Comparison of ENCODE assay signal across 28 cellular contexts in genomic region chr15:78323693-78324092, GRCh38. TPM values are rescaled to one million over a fixed set of nuclear protein-coding genes. Genes with fewer than 3 reads are reported as not detected.
DNase-seq lines count a peak whose midpoint lies in the region; ATAC-seq, FAIRE-seq and TF ChIP-seq lines count a peak whose summit lies in the region.
"Had no signal": no experiment of that assay in that cellular context is flagged by ENCODE, and none has a peak within 500 bp of the region (broad histone marks: within the 10 kb centered on the region; RNA-seq: fewer than 3 reads in every experiment).

No MANE protein-coding gene starts in this region.

- no peak for FAIRE-seq in K562 (lab: Jason Lieb, UNC)
- FAIRE-seq: GM18507 had no signal

- H3K27ac Mint-ChIP-seq in endodermal cell: no peak overlapping the region
- H3K27ac Mint-ChIP-seq in mesothelial cell of epicardium: peak overlapping the region; percentile 63
- H3K27ac Mint-ChIP-seq in T-helper 17 cell: no peak overlapping the region
- H3K27ac Mint-ChIP-seq: HFFc6 had no signal

- H3K4me3 Mint-ChIP-seq in endodermal cell: no peak overlapping the region
- H3K4me3 Mint-ChIP-seq in mesothelial cell of epicardium: no peak overlapping the region
- H3K4me3 Mint-ChIP-seq in T-helper 17 cell: no peak overlapping the region
- H3K4me3 Mint-ChIP-seq: H9, HFFc6 had no signal

- DNase-seq in K562 (ENCODE audit: extremely low read depth in 1 of 4, low spot score in 3 of 4) (no peak), endodermal cell (no peak), mesothelial cell of epicardium (ENCODE audit: low spot score in 2 of 2, unreplicated experiment in 2 of 2) (no peak), spleen (peak; percentile 47), OCI-M1 (lab: John Stamatoyannopoulos, UW) (no peak), T-helper 17 cell (no peak)
- DNase-seq in stimulated activated naive CD8-positive, alpha-beta T cell treated with anti-CD3 and anti-CD28 coated beads, Interleukin-15, Interleukin-2, amounts not matched to agents 100 U/mL and 50 U/mL, for 24 hours: no peak
- DNase-seq: BE2C, Calu3, H9, HFFc6, KBM-7, NCI-H1105 treated with DMSO at 0.1 percent for 48 hours, NCI-H146, NCI-H1930, NCI-H2107, NCI-H446, NCI-H526 treated with DMSO at 0.1 percent for 48 hours, SHP77 had no signal

- 6% methylated on average over 5 of the region's 7 CpGs for WGBS in K562 (ENCODE audit: insufficient coverage, low coverage, missing lambda C conversion rate)
- WGBS in endodermal cell (ENCODE audit: insufficient coverage in 1 of 2, insufficient read length in 1 of 2), 2 experiments: 76 to 94% methylated on average over 5 to 7 of the region's 7 CpGs
- WGBS in spleen, 5 donors: 75 to 83% (median 81%) methylated on average over 7 of the region's 7 CpGs

- BruUV-seq in K562 (replicated peaks; lab: Mats Ljungman, UMichigan): no TSS peak

- H3K36me3 ChIP-seq in K562 (ENCODE audit: control insufficient read depth, insufficient read depth, low read length) (no peaks in the 10 kb centered on the region), endodermal cell (ENCODE audit: control insufficient read depth, insufficient read depth, low read length) (no peaks in the 10 kb centered on the region), spleen (no peaks in the 10 kb centered on the region)
- H3K36me3 ChIP-seq: BE2C had no signal

- H3K4me3 ChIP-seq in K562 (no peak overlapping the region), endodermal cell (ENCODE audit: low read length) (no peak overlapping the region), spleen (no peak overlapping the region)

- peaks cover 3 to 38% of the 10 kb centered on the region in 2 experiments; a peak in 4 of 5 replicates for H3K27me3 ChIP-seq in K562 (ENCODE audit: control insufficient read depth in 2 of 2, insufficient read depth in 2 of 2, low read length in 2 of 2)
- H3K27me3 ChIP-seq in endodermal cell (ENCODE audit: control insufficient read depth, insufficient read depth, low read length, poor library complexity, severe bottlenecking): no peaks in the 10 kb centered on the region
- H3K27me3 ChIP-seq in spleen (replicated peaks in 1 of 7): peaks cover 0 to 3% (median 0%) of the 10 kb centered on the region in 7 donors
- H3K27me3 ChIP-seq: BE2C had no signal

- POLR2A ChIA-PET in K562 (lab: Yijun Ruan, JAX): interaction anchor here (2.3 kb wide), 1 partner anchor 13 kb away, joined by 6 read pairs; no protein-coding TSS in a partner anchor

- no peaks in the 10 kb centered on the region for H3K36me3 Mint-ChIP-seq in endodermal cell (ENCODE audit: low read depth)
- no peaks in the 10 kb centered on the region for H3K36me3 Mint-ChIP-seq in mesothelial cell of epicardium
- no peaks in the 10 kb centered on the region for H3K36me3 Mint-ChIP-seq in T-helper 17 cell (ENCODE audit: low read depth)

- H3K79me2 ChIP-seq in K562 (ENCODE audit: control insufficient read depth, insufficient read depth, low read length): no peaks in the 10 kb centered on the region

- intact Hi-C loops in K562 (cut with micrococcal nuclease) (no loop called here), spleen (cut with DNase I; ENCODE audit: low total_unique reads) (no loop called here)

- peaks cover 0 to 7% of the 10 kb centered on the region in 2 experiments; a peak in 3 of 5 replicates for H3K4me1 ChIP-seq in K562 (replicated peaks in 1 of 2; ENCODE audit: control insufficient read depth in 2 of 2, insufficient read depth in 2 of 2, low read length in 2 of 2)
- H3K4me1 ChIP-seq in endodermal cell (ENCODE audit: control insufficient read depth, insufficient read depth, low read length): peaks cover 16% of the 10 kb centered on the region
- H3K4me1 ChIP-seq in spleen: peaks cover 0 to 18% (median 0%) of the 10 kb centered on the region in 6 donors

- CTCF ChIA-PET in K562 (lab: Yijun Ruan, JAX; ENCODE audit: low intra/inter-chr PET ratio): no interaction called here

- H3K9me3 Mint-ChIP-seq in endodermal cell (no peaks in the 10 kb centered on the region), mesothelial cell of epicardium (no peaks in the 10 kb centered on the region)
- H3K9me3 Mint-ChIP-seq: H9, HFFc6 had no signal

- H3K27ac ChIP-seq in K562 (ENCODE audit: extremely low read depth, low read depth, low read length) (no peak overlapping the region), endodermal cell (ENCODE audit: low read depth, low read length) (peak overlapping the region; percentile 99), spleen (no peak overlapping the region)
- H3K27ac ChIP-seq: HL-60, RWPE1 had no signal

- no peak for TF ChIP-seq POLR2A in K562 (conservative IDR thresholded peaks at IDR 0.05)
- no peak for TF ChIP-seq POLR2A in spleen (IDR thresholded peaks at IDR 0.05)

- TF ChIP-seq EP300 in K562 (IDR thresholded peaks at IDR 0.05; ENCODE audit: low read length): no peak

- no peak overlapping the region for H2AFZ ChIP-seq in K562 (ENCODE audit: low read depth, low read length)

- ATAC-seq in K562 (no peak), HG03571 (IDR thresholded peaks at IDR 0.05; ENCODE audit: unreplicated experiment) (no peak), T-helper 17 cell (no peak)
- no peak for ATAC-seq in stimulated activated naive CD8-positive, alpha-beta T cell treated with anti-CD3 and anti-CD28 coated beads, Interleukin-15, Interleukin-2, amounts not matched to agents 100 U/mL and 50 U/mL, for 24 hours
- ATAC-seq: Panc1 had no signal

- H3K9ac ChIP-seq in K562 (ENCODE audit: insufficient read depth in 1 of 2, low read depth in 2 of 2, low read length in 2 of 2) (no peak overlapping the region), endodermal cell (ENCODE audit: extremely low read depth, low read length, poor library complexity, severe bottlenecking) (no peak overlapping the region)

- H3K9me1 ChIP-seq in K562 (ENCODE audit: control insufficient read depth, insufficient read depth, low read length): no peaks in the 10 kb centered on the region

- H3K9me3 ChIP-seq in K562 (replicated peaks; ENCODE audit: control insufficient read depth, insufficient read depth, low read depth, low read length) (no peaks in the 10 kb centered on the region), endodermal cell (ENCODE audit: control insufficient read depth, low read length) (no peaks in the 10 kb centered on the region), spleen (no peaks in the 10 kb centered on the region), T-helper 17 cell (ENCODE audit: control insufficient read depth, low read length, poor library complexity, severe bottlenecking) (no peaks in the 10 kb centered on the region)
- H3K9me3 ChIP-seq: BE2C had no signal

- in situ Hi-C loops in K562 (cut with MboI): no loop called here

- H3K27me3 Mint-ChIP-seq in endodermal cell (ENCODE audit: insufficient read depth) (peaks cover 3% of the 10 kb centered on the region), mesothelial cell of epicardium (ENCODE audit: low read depth) (peaks cover 2% of the 10 kb centered on the region), T-helper 17 cell (peaks cover 16% of the 10 kb centered on the region)

- H4K20me1 ChIP-seq in K562 (replicated peaks; ENCODE audit: control insufficient read depth, insufficient read depth, low read length): no peaks in the 10 kb centered on the region

- no peak for TF ChIP-seq RAD21 in K562 (CRISPR knock-in tag; conservative IDR thresholded peaks at IDR 0.05 in 1 of 2, IDR thresholded peaks at IDR 0.05 in 1 of 2)

- no peak for TF ChIP-seq CTCF in K562 (IDR thresholded peaks at IDR 0.05 in 2 of 3, conservative IDR thresholded peaks at IDR 0.05 in 1 of 3; ENCODE audit: insufficient read depth in 2 of 3, low read depth in 1 of 3, low read length in 3 of 3)
- no peak for TF ChIP-seq CTCF in endodermal cell (conservative IDR thresholded peaks at IDR 0.05)
- TF ChIP-seq CTCF in mesothelial cell of epicardium (IDR thresholded peaks at IDR 0.05; ENCODE audit: unreplicated experiment): no peak
- TF ChIP-seq CTCF in spleen (IDR thresholded peaks at IDR 0.05 in 8 of 11, conservative IDR thresholded peaks at IDR 0.05 in 3 of 11): no peak

- H3K4me1 Mint-ChIP-seq in endodermal cell (peaks cover 30% of the 10 kb centered on the region), mesothelial cell of epicardium (peaks cover 42% of the 10 kb centered on the region), T-helper 17 cell (no peaks in the 10 kb centered on the region)

- H3K4me2 ChIP-seq in K562 (ENCODE audit: insufficient read depth, low read length): no peak overlapping the region

RNA-seq across cellular contexts. Expression of gene CRABP1, which starts 16.5 kb away (rescaled TPM):
- total RNA-seq in K562 (2011; cell fraction: chromatin; rRNA removed; ENCODE audit: low replicate concordance): not detected in 2 replicates
- not detected in 2 replicates for total RNA-seq in K562 (2011; cell fraction: nucleolus; rRNA removed)
- total RNA-seq in K562 (2011; cell fraction: nucleoplasm; rRNA removed): not detected in 2 replicates
- not detected in 2 replicates for total RNA-seq in K562 (2014; rRNA removed)
- total RNA-seq in K562 (2014; rRNA removed; fragmentation: Illumina TruSeq; extraction: Trizol): not detected in 2 replicates
- total RNA-seq in K562 (2015; rRNA removed; fragmentation: Illumina TruSeq; extraction: Trizol): not detected in 2 replicates
- 0.40 and 0.60 TPM in 2 replicates for total RNA-seq in K562 (2021)
- polyA plus RNA-seq in K562 (2011; rRNA removed): not detected in 2 replicates
- not detected in 2 replicates for polyA plus RNA-seq in K562 (2011; cell fraction: cytosol; rRNA removed)
- polyA plus RNA-seq in K562 (2011; cell fraction: nucleus; rRNA removed): not detected in 2 replicates
- polyA plus RNA-seq in K562 (2012): not detected in 2 replicates
- not detected in 2 replicates for polyA plus RNA-seq in K562 (2014; fragmentation: Illumina TruSeq; extraction: Trizol)
- polyA plus RNA-seq in K562 (2014; fragmentation: Nextera tagmentation; extraction: Ambion mirVana): not detected
- polyA plus RNA-seq in K562 (2014; rRNA removed): not detected in 2 replicates
- not detected in 2 replicates for polyA minus RNA-seq in K562 (2011; rRNA and poly(A)+ RNA removed)
- not detected in 2 replicates for polyA minus RNA-seq in K562 (2011; cell fraction: cytosol; rRNA and poly(A)+ RNA removed)
- not detected in 2 replicates for polyA minus RNA-seq in K562 (2011; cell fraction: nucleus; rRNA and poly(A)+ RNA removed)
- total RNA-seq in endodermal cell: 100 to 1,000 TPM; 103 TPM
- 2,939 TPM for polyA plus RNA-seq in endodermal cell (2013, experiment 1 of 2)
- polyA plus RNA-seq in endodermal cell (2013, experiment 2 of 2): 3,263 TPM
- 144 to 156 TPM (median 155 TPM) in 3 replicates for total RNA-seq in mesothelial cell of epicardium
- total RNA-seq in spleen: 100 to 1,000 TPM in 1 of 7 donors, 10 to 100 TPM in 6; 18.7 to 159 (median 30.8) TPM
- polyA plus RNA-seq in spleen: 10 to 100 TPM in 1 of 3 donors, 1 to 10 TPM in 2; 3.5 to 29.1 (median 6.3) TPM
- not detected for total RNA-seq in T-helper 17 cell
- total RNA-seq: Calu3, G401, HFFc6, LHCN-M2, MCF 10A, SK-MEL-5 had no signal

RNA-seq across cellular contexts. Expression of gene SKIC8, which starts 24.3 kb away (rescaled TPM):
- 61.2 and 107 TPM in 2 replicates for total RNA-seq in K562 (2011; cell fraction: chromatin; rRNA removed; ENCODE audit: low replicate concordance)
- 40.1 and 43.9 TPM in 2 replicates for total RNA-seq in K562 (2011; cell fraction: nucleolus; rRNA removed)
- 76.0 and 92.8 TPM in 2 replicates for total RNA-seq in K562 (2011; cell fraction: nucleoplasm; rRNA removed)
- total RNA-seq in K562 (2014; rRNA removed): 99.3 and 118 TPM in 2 replicates
- 139 and 146 TPM in 2 replicates for total RNA-seq in K562 (2014; rRNA removed; fragmentation: Illumina TruSeq; extraction: Trizol)
- 152 and 164 TPM in 2 replicates for total RNA-seq in K562 (2015; rRNA removed; fragmentation: Illumina TruSeq; extraction: Trizol)
- total RNA-seq in K562 (2021): 79.5 and 87.3 TPM in 2 replicates
- polyA plus RNA-seq in K562 (2011; rRNA removed): 158 and 224 TPM in 2 replicates
- polyA plus RNA-seq in K562 (2011; cell fraction: cytosol; rRNA removed): 108 and 162 TPM in 2 replicates
- polyA plus RNA-seq in K562 (2011; cell fraction: nucleus; rRNA removed): 96.8 and 114 TPM in 2 replicates
- 60.8 and 135 TPM in 2 replicates for polyA plus RNA-seq in K562 (2012)
- polyA plus RNA-seq in K562 (2014; fragmentation: Illumina TruSeq; extraction: Trizol): 124 and 127 TPM in 2 replicates
- 100 to 1,000 TPM; 352 to 389 TPM for polyA plus RNA-seq in K562 (2014; fragmentation: Nextera tagmentation; extraction: Ambion mirVana)
- 140 and 168 TPM in 2 replicates for polyA plus RNA-seq in K562 (2014; rRNA removed)
- polyA minus RNA-seq in K562 (2011; rRNA and poly(A)+ RNA removed): 124 and 180 TPM in 2 replicates
- 51.6 and 80.3 TPM in 2 replicates for polyA minus RNA-seq in K562 (2011; cell fraction: cytosol; rRNA and poly(A)+ RNA removed)
- polyA minus RNA-seq in K562 (2011; cell fraction: nucleus; rRNA and poly(A)+ RNA removed): 30.0 and 50.1 TPM in 2 replicates
- total RNA-seq in endodermal cell: 10 to 100 TPM; 46.3 to 55.4 TPM
- 55.8 TPM for polyA plus RNA-seq in endodermal cell (2013, experiment 1 of 2)
- polyA plus RNA-seq in endodermal cell (2013, experiment 2 of 2): 56.3 TPM
- total RNA-seq in mesothelial cell of epicardium: 51.2 to 55.1 TPM (median 54.8 TPM) in 3 replicates
- 10 to 100 TPM; 33.3 to 60.6 (median 40.5) TPM for total RNA-seq in spleen
- 10 to 100 TPM; 41.2 to 52.3 (median 42.1) TPM for polyA plus RNA-seq in spleen
- total RNA-seq in T-helper 17 cell: 10 to 100 TPM; 24.3 to 24.4 TPM

RNA-seq across cellular contexts. Expression of gene DNAJA4, which starts 59.3 kb away (rescaled TPM):
- 0.12 and 0.23 TPM in 2 replicates for total RNA-seq in K562 (2011; cell fraction: chromatin; rRNA removed; ENCODE audit: low replicate concordance)
- 0.33 TPM in 1 of 2 replicates, not detected in the other for total RNA-seq in K562 (2011; cell fraction: nucleolus; rRNA removed)
- total RNA-seq in K562 (2011; cell fraction: nucleoplasm; rRNA removed): 0.15 TPM in 1 of 2 replicates, not detected in the other
- total RNA-seq in K562 (2014; rRNA removed) (not detected in 2 replicates), K562 (2014; rRNA removed; fragmentation: Illumina TruSeq; extraction: Trizol) (0.11 TPM in 1 of 2 replicates, not detected in the other), K562 (2015; rRNA removed; fragmentation: Illumina TruSeq; extraction: Trizol) (0.08 TPM in 1 of 2 replicates, not detected in the other), K562 (2021) (0.16 and 0.25 TPM in 2 replicates), endodermal cell (10 to 100 TPM in 1 of 2 donors, 1 to 10 TPM in 1; 4.9 to 18.5 TPM), mesothelial cell of epicardium (0.13 to 0.18 TPM in 2 of 3 replicates, not detected in the other), spleen (10 to 100 TPM; 12.7 to 51.7 (median 18.1) TPM), T-helper 17 cell (10 to 100 TPM; 28.0 to 30.3 TPM)
- polyA plus RNA-seq in K562 (2011; rRNA removed) (0.05 and 0.15 TPM in 2 replicates), K562 (2014; fragmentation: Illumina TruSeq; extraction: Trizol) (not detected in 2 replicates), K562 (2014; fragmentation: Nextera tagmentation; extraction: Ambion mirVana) (1 to 10 TPM in 1 of 2 experiments, under 1 TPM in 1; 0.56 to 1.0 TPM), K562 (2014; rRNA removed) (0.09 TPM in 1 of 2 replicates, not detected in the other), spleen (10 to 100 TPM in 1 of 3 donors, 1 to 10 TPM in 2; 6.0 to 10.5 (median 7.2) TPM)
- polyA plus RNA-seq in K562 (2011; cell fraction: cytosol; rRNA removed): 0.03 TPM in 1 of 2 replicates, not detected in the other
- polyA plus RNA-seq in K562 (2011; cell fraction: nucleus; rRNA removed): 0.28 and 0.50 TPM in 2 replicates
- polyA plus RNA-seq in K562 (2012): 0.33 and 0.56 TPM in 2 replicates
- 0.21 TPM in 1 of 2 replicates, not detected in the other for polyA minus RNA-seq in K562 (2011; rRNA and poly(A)+ RNA removed)
- 1.1 and 3.1 TPM in 2 replicates for polyA minus RNA-seq in K562 (2011; cell fraction: cytosol; rRNA and poly(A)+ RNA removed)
- polyA minus RNA-seq in K562 (2011; cell fraction: nucleus; rRNA and poly(A)+ RNA removed): 0.11 and 0.40 TPM in 2 replicates
- polyA plus RNA-seq in endodermal cell (2013, experiment 1 of 2): 3.5 TPM
- polyA plus RNA-seq in endodermal cell (2013, experiment 2 of 2): 2.4 TPM
- total RNA-seq: G401, LHCN-M2, MCF 10A had no signal

Comparison
In these comparisons a context has a peak if more than half of its experiments do, and no peak if none do; other contexts are left out.
1. RNA of gene CRABP1, which starts 16.5 kb away (total RNA-seq): 144 to 156 TPM in mesothelial cell of epicardium, 103 TPM in endodermal cell and 18.7 to 159 TPM in spleen; 0.40 to 0.60 TPM in K562 and not detected in T-helper 17 cell; every median in the first group is over 10 times any median in the second.